In the genomic region with DNA sequence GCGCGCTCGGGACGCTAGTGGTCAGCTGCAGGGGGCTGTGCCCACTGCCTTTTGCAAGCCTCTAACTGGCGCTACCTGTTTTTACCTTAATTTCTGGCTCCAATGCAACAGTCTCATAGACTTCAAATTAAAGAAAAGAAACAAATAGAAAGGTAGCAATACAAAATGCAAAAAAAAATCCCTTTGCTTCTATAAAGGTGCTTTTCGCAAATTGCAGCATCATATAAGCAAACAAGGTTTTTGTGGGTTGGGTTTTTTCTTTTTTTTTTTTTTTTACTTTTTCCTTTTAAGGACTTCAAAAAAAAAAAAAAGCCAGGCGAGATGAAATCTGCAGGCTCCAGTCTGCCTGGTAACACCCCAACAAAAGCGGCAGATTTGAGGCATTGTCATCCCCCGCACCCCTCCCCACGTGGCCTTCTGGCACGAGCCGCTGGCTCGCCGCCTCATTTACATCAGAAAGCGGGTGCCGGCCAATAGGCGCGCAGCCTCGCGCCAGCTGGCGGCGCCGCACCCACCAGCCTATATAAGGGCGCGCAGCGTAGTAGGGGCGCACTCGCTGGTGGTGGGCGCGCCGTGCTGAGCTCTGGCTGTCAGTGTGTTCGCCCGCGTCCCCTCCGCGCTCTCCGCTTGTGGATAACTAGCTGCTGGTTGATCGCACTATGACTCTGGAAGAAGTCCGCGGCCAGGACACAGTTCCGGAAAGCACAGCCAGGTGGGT, we compare ENCODE assay signal across 8 cellular contexts. TPM values are rescaled to one million over a fixed set of nuclear protein-coding genes. Genes with fewer than 3 reads are reported as not detected.
DNase-seq lines count a peak whose midpoint lies in the region; ATAC-seq and TF ChIP-seq lines count a peak whose summit lies in the region.

A gene with protein sequence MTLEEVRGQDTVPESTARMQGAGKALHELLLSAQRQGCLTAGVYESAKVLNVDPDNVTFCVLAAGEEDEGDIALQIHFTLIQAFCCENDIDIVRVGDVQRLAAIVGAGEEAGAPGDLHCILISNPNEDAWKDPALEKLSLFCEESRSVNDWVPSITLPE (plus strand): TSS at position 550 of the 718 bp plus-strand sequence. CDS start 110 bp downstream, at position 660.

- H3K27me3 Mint-ChIP-seq in activated naive CD4-positive, alpha-beta T cell treated with anti-CD3 and anti-CD28 coated beads, Interleukin-2, amount 50 U/mL, for 24 hours, result peaks cover 1% of the 10 kb centered on the region
- H3K27me3 Mint-ChIP-seq in glutamatergic neuron (ENCODE audit: unreplicated experiment), result peaks cover 23% of the 10 kb centered on the region

- H3K4me3 ChIP-seq in Loucy (ENCODE audit: low read length, poor library complexity, severe bottlenecking), result peak within 1 kb of the TSS; percentile 71
- peak within 1 kb of the TSS; percentile 47 to 61 for H3K4me3 ChIP-seq in SK-N-SH (ENCODE audit: low read depth in 2 of 2, low read length in 1 of 2)
- peak within 1 kb of the TSS; percentile 59 for H3K4me3 ChIP-seq in suprapubic skin

- H3K9me2 ChIP-seq in Loucy (replicated peaks; ENCODE audit: low read depth, low read length) (no peaks in the 10 kb centered on the region), SK-N-SH (no peaks in the 10 kb centered on the region)

- H3K9ac ChIP-seq in Loucy (ENCODE audit: low read depth, low read length, poor library complexity, severe bottlenecking) (peak within 1 kb of the TSS; percentile 59), SK-N-SH (peak within 1 kb of the TSS; percentile 32; the same call in 1 of the 2 replicates)

- TF ChIP-seq RAD21 in SK-N-SH (IDR thresholded peaks at IDR 0.05; ENCODE audit: low read length), result no peak

- H3K36me3 ChIP-seq in Loucy (ENCODE audit: insufficient read depth, low read length), result no peaks in the 10 kb centered on the region
- H3K36me3 ChIP-seq in SK-N-SH (replicated peaks in 1 of 2; ENCODE audit: control insufficient read depth in 1 of 2, insufficient read depth in 2 of 2, low read length in 1 of 2), result no peaks in the 10 kb centered on the region
- H3K36me3 ChIP-seq in suprapubic skin, result no peaks in the 10 kb centered on the region

- H3K4me1 Mint-ChIP-seq in activated naive CD4-positive, alpha-beta T cell treated with anti-CD3 and anti-CD28 coated beads, Interleukin-2, amount 50 U/mL, for 24 hours, result peaks cover 30% of the 10 kb centered on the region
- peaks cover 42% of the 10 kb centered on the region for H3K4me1 Mint-ChIP-seq in glutamatergic neuron (ENCODE audit: low read depth, unreplicated experiment)

- H3K4me1 ChIP-seq in Loucy (ENCODE audit: insufficient read depth, low read length, poor library complexity, severe bottlenecking) (peaks cover 13% of the 10 kb centered on the region), SK-N-SH (ENCODE audit: control insufficient read depth in 1 of 2, insufficient read depth in 2 of 2, low read depth in 1 of 2, low read length in 1 of 2) (peaks cover 24 to 35% of the 10 kb centered on the region in 2 experiments), suprapubic skin (peaks cover 49% of the 10 kb centered on the region)

- H3K27ac Mint-ChIP-seq in activated naive CD4-positive, alpha-beta T cell treated with anti-CD3 and anti-CD28 coated beads, Interleukin-2, amount 50 U/mL, for 24 hours, result peak within 1 kb of the TSS; percentile 86
- peak within 1 kb of the TSS; percentile 99 for H3K27ac Mint-ChIP-seq in glutamatergic neuron (ENCODE audit: unreplicated experiment)

- no peak for TF ChIP-seq EP300 in SK-N-SH (IDR thresholded peaks at IDR 0.05; ENCODE audit: borderline replicate concordance in 1 of 2, low read depth in 1 of 2, low read length in 1 of 2)
- TF ChIP-seq EP300 in suprapubic skin (IDR thresholded peaks at IDR 0.05), result no peak

- POLR2A ChIA-PET in SK-N-SH (lab: Yijun Ruan, JAX), result interaction anchor here (0.5 to 8.4 kb wide), 36 partner anchors 9 to 505 kb away, joined by 3 to 134 read pairs (median 4); no protein-coding TSS in a partner anchor

- H2AFZ ChIP-seq in Loucy (ENCODE audit: low read length), result no peak within 1 kb of the TSS
- H2AFZ ChIP-seq in SK-N-SH (ENCODE audit: low read depth), result peak within 1 kb of the TSS; percentile 86; the same call in 1 of the 2 replicates

- peak within 1 kb of the TSS; percentile 74 for H3K4me2 ChIP-seq in Loucy (ENCODE audit: low read depth, low read length, poor library complexity, severe bottlenecking)
- H3K4me2 ChIP-seq in SK-N-SH, result peak within 1 kb of the TSS; percentile 91

- H3K9me3 Mint-ChIP-seq in activated naive CD4-positive, alpha-beta T cell treated with anti-CD3 and anti-CD28 coated beads, Interleukin-2, amount 50 U/mL, for 24 hours, result no peaks in the 10 kb centered on the region
- peaks cover 35% of the 10 kb centered on the region for H3K9me3 Mint-ChIP-seq in glutamatergic neuron (ENCODE audit: unreplicated experiment)

- peak within 1 kb of the TSS; percentile 94 for H3K4me3 Mint-ChIP-seq in activated naive CD4-positive, alpha-beta T cell treated with anti-CD3 and anti-CD28 coated beads, Interleukin-2, amount 50 U/mL, for 24 hours
- peak within 1 kb of the TSS; percentile 98 for H3K4me3 Mint-ChIP-seq in glutamatergic neuron (ENCODE audit: unreplicated experiment)

- no peaks in the 10 kb centered on the region for H3K9me3 ChIP-seq in Loucy (ENCODE audit: insufficient read depth, low read depth, low read length)
- no peaks in the 10 kb centered on the region for H3K9me3 ChIP-seq in SK-N-SH
- no peaks in the 10 kb centered on the region for H3K9me3 ChIP-seq in suprapubic skin

- H4K20me1 ChIP-seq in Loucy (ENCODE audit: insufficient read depth, low read length, poor library complexity, severe bottlenecking) (no peaks in the 10 kb centered on the region), SK-N-SH (ENCODE audit: insufficient read depth) (no peaks in the 10 kb centered on the region)

- no peaks in the 10 kb centered on the region for H3K79me2 ChIP-seq in Loucy (ENCODE audit: insufficient read depth, low read length)
- H3K79me2 ChIP-seq in SK-N-SH (ENCODE audit: insufficient read depth), result no peaks in the 10 kb centered on the region

- CTCF ChIA-PET in SK-N-SH (lab: Yijun Ruan, JAX), result interaction anchor here (0.7 to 17.1 kb wide), 38 partner anchors 12 to 518 kb away, joined by 3 to 604 read pairs (median 6); no protein-coding TSS in a partner anchor

- TF ChIP-seq POLR2A in suprapubic skin (IDR thresholded peaks at IDR 0.05), result peak; percentile 92 to 98

- TF ChIP-seq CTCF in GM20000 (IDR thresholded peaks at IDR 0.05; ENCODE audit: extremely low read depth, missing control alignments), result no peak
- no peak for TF ChIP-seq CTCF in Loucy (conservative IDR thresholded peaks at IDR 0.05; ENCODE audit: low read length)
- no peak for TF ChIP-seq CTCF in SK-N-SH (IDR thresholded peaks at IDR 0.05)
- no peak for TF ChIP-seq CTCF in glutamatergic neuron (IDR thresholded peaks at IDR 0.05; ENCODE audit: partially characterized antibody, unreplicated experiment)
- no peak for TF ChIP-seq CTCF in omental fat pad (IDR thresholded peaks at IDR 0.05)
- no peak for TF ChIP-seq CTCF in suprapubic skin (IDR thresholded peaks at IDR 0.05)

- peak; percentile 95 for DNase-seq in Ammon's horn (ENCODE audit: low spot score)
- peak; percentile 88 for DNase-seq in GM20000 (ENCODE audit: low spot score)
- peak; percentile 92 for DNase-seq in SK-N-SH
- peak; percentile 94 for DNase-seq in glutamatergic neuron
- DNase-seq in omental fat pad (ENCODE audit: low spot score), result peak; percentile 71
- peak; percentile 93 for DNase-seq in suprapubic skin (ENCODE audit: low spot score in 2 of 2)

- H3F3A ChIP-seq in Loucy (ENCODE audit: low read depth), result no peaks in the 10 kb centered on the region
- H3F3A ChIP-seq in SK-N-SH (replicated peaks; ENCODE audit: insufficient read depth), result peaks cover 27% of the 10 kb centered on the region

- H3K27ac ChIP-seq in SK-N-SH (ENCODE audit: low read depth in 2 of 2, low read length in 1 of 2) (peak within 1 kb of the TSS in 1 of 2 experiments; percentile 93; a peak in 2 of 4 replicates), suprapubic skin (peak within 1 kb of the TSS; percentile 88)

- H3K27me3 ChIP-seq in Loucy (ENCODE audit: insufficient read depth, low read length, poor library complexity, severe bottlenecking) (no peaks in the 10 kb centered on the region), SK-N-SH (ENCODE audit: insufficient read depth) (peaks cover 14% of the 10 kb centered on the region; the same call in 1 of the 2 replicates), suprapubic skin (no peaks in the 10 kb centered on the region)

- H3K36me3 Mint-ChIP-seq in activated naive CD4-positive, alpha-beta T cell treated with anti-CD3 and anti-CD28 coated beads, Interleukin-2, amount 50 U/mL, for 24 hours, result no peaks in the 10 kb centered on the region
- no peaks in the 10 kb centered on the region for H3K36me3 Mint-ChIP-seq in glutamatergic neuron (ENCODE audit: unreplicated experiment)

- WGBS in SK-N-SH (ENCODE audit: low lambda C conversion rate), result 3% methylated on average over 32 of the region's 41 CpGs
- under 1% methylated on average over 33 of the region's 41 CpGs for WGBS in suprapubic skin

- ATAC-seq in omental fat pad (ENCODE audit: low FRiP score), result peak; percentile 58

TF ChIP-seq in SK-N-SH, 30 proteins besides CTCF, POLR2A, EP300 and RAD21 (continues in another document):
- TF ChIP-seq, protein P1, sequence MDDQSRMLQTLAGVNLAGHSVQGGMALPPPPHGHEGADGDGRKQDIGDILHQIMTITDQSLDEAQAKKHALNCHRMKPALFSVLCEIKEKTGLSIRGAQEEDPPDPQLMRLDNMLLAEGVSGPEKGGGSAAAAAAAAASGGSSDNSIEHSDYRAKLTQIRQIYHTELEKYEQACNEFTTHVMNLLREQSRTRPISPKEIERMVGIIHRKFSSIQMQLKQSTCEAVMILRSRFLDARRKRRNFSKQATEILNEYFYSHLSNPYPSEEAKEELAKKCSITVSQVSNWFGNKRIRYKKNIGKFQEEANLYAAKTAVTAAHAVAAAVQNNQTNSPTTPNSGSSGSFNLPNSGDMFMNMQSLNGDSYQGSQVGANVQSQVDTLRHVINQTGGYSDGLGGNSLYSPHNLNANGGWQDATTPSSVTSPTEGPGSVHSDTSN (IDR thresholded peaks at IDR 0.05), result no peak

RNA-seq across cellular contexts. Expression of the gene that starts here (rescaled TPM):
- polyA plus RNA-seq in SK-N-SH (2012; rRNA removed), result 1.3 and 1.8 TPM in 2 replicates
- 0.98 and 1.4 TPM in 2 replicates for polyA plus RNA-seq in SK-N-SH (2012; cell fraction: cytosol; rRNA removed)
- 3.2 and 7.4 TPM in 2 replicates for polyA plus RNA-seq in SK-N-SH (2012; cell fraction: nucleus; rRNA removed)
- total RNA-seq in glutamatergic neuron (ENCODE audit: unreplicated experiment), result 124 TPM
- total RNA-seq in omental fat pad, result 10 to 100 TPM in 3 of 4 donors, 1 to 10 TPM in 1; 5.1 to 23.8 (median 16.1) TPM
- 1 to 10 TPM; 4.6 to 9.7 (median 6.2) TPM for total RNA-seq in suprapubic skin
